32 cellular contexts compared by ENCODE assay signal in the genomic region with DNA sequence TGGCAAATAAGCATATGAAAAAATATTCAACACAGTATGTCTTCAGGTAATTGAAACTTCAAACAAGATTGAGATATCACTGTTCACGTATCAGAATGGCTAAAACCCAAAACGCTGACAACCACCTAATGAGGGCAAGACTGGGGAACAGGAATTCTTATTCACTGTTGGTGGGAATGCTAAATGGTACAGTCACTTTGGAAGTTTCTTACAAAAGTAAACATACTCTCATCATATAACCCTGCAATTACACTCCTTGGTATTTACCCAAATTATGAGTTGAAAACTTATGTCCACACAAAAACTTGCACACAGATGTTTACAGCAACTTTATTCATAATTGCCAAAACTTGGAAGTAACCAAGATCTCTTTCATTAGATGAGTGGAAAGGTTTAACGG. TPM values are rescaled to one million over a fixed set of nuclear protein-coding genes. Genes with fewer than 3 reads are reported as not detected.
"Had no signal": no experiment of that assay in that cellular context is flagged by ENCODE, and none has a peak within 500 bp of the region (broad histone marks: within the 10 kb centered on the region; RNA-seq: fewer than 3 reads in every experiment).

No MANE protein-coding gene starts in this region.

- H3K27ac Mint-ChIP-seq: activated B cell treated with CpG ODN at 0.5 μM for 24 hours; activated CD4-positive, alpha-beta memory T cell treated with anti-CD3 and anti-CD28 coated beads for 36 hours; activated T-helper 17 cell treated with anti-CD3 and anti-CD28 coated beads, Interleukin-2, amount 50 U/mL, for 72 hours had no signal

- H3K4me1 Mint-ChIP-seq: activated B cell treated with CpG ODN at 0.5 μM for 24 hours; activated naive CD4-positive, alpha-beta T cell treated with anti-CD3 and anti-CD28 coated beads, Interleukin-2, amount 50 U/mL, for 24 hours; activated T-helper 17 cell treated with anti-CD3 and anti-CD28 coated beads, Interleukin-2, amount 50 U/mL, for 72 hours had no signal

- ATAC-seq: activated T-helper 17 cell treated with anti-CD3 and anti-CD28 coated beads, Interleukin-2, amount 50 U/mL, for 72 hours; body of pancreas had no signal

- H3K4me3 ChIP-seq: adrenal gland, body of pancreas, breast epithelium, MG63, PC-9 had no signal

- H3K27me3 Mint-ChIP-seq: activated B cell treated with CpG ODN at 0.5 μM for 24 hours; activated CD4-positive, alpha-beta memory T cell treated with anti-CD3 and anti-CD28 coated beads for 36 hours; activated naive CD4-positive, alpha-beta T cell treated with anti-CD3 and anti-CD28 coated beads, Interleukin-2, amount 50 U/mL, for 24 hours; activated T-helper 17 cell treated with anti-CD3 and anti-CD28 coated beads, Interleukin-2, amount 50 U/mL, for 72 hours had no signal

- H3K9me3 ChIP-seq: adrenal gland, body of pancreas, breast epithelium, MG63 had no signal

- H3K36me3 ChIP-seq: adrenal gland, breast epithelium had no signal

- H3K4me1 ChIP-seq: adrenal gland, body of pancreas, breast epithelium had no signal

- H3K9me3 Mint-ChIP-seq: activated B cell treated with CpG ODN at 0.5 μM for 24 hours; activated CD4-positive, alpha-beta memory T cell treated with anti-CD3 and anti-CD28 coated beads for 36 hours; activated naive CD4-positive, alpha-beta T cell treated with anti-CD3 and anti-CD28 coated beads, Interleukin-2, amount 50 U/mL, for 24 hours; activated T-helper 17 cell treated with anti-CD3 and anti-CD28 coated beads, Interleukin-2, amount 50 U/mL, for 72 hours had no signal

- H3K27ac ChIP-seq: adrenal gland, body of pancreas, breast epithelium, PC-9, VCaP had no signal

- H3K4me3 Mint-ChIP-seq: activated B cell treated with CpG ODN at 0.5 μM for 24 hours; activated CD4-positive, alpha-beta memory T cell treated with anti-CD3 and anti-CD28 coated beads for 36 hours; activated naive CD4-positive, alpha-beta T cell treated with anti-CD3 and anti-CD28 coated beads, Interleukin-2, amount 50 U/mL, for 24 hours; activated T-helper 17 cell treated with anti-CD3 and anti-CD28 coated beads, Interleukin-2, amount 50 U/mL, for 72 hours had no signal

- DNase-seq: activated B cell treated with CpG ODN at 0.5 μM for 24 hours; activated CD4-positive, alpha-beta memory T cell treated with anti-CD3 and anti-CD28 coated beads for 36 hours; activated CD4-positive, alpha-beta T cell treated with anti-CD3 and anti-CD28 coated beads for 4 hours; activated CD4-positive, alpha-beta T cell treated with anti-CD3 and anti-CD28 coated beads, Interleukin-2, amount 50 U/mL, for 1 hour; activated CD4-positive, CD25-positive, alpha-beta regulatory T cell treated with anti-CD3 and anti-CD28 coated beads, Interleukin-2, amount 50 U/mL, for 72 hours; activated CD8-positive, alpha-beta memory T cell treated with anti-CD3 and anti-CD28 coated beads, Interleukin-2, amount 50 U/mL, for 48 hours; activated gamma-delta T cell; activated naive CD4-positive, alpha-beta T cell treated with Interleukin-2 at 50 U/mL for 16 hours; activated T-cell treated with anti-CD3 and anti-CD28 coated beads, Interleukin-2, amount 50 U/mL, for 48 hours; adrenal gland; body of pancreas; Kasumi-1; MG63; NCI-H1048; NCI-H1436 treated with DMSO at 0.1 percent for 48 hours; NCI-H1694 treated with DMSO at 0.1 percent for 48 hours; NCI-H2029; NCI-H2171; NCI-H510A; NCI-H526; NCI-H748 treated with DMSO at 0.1 percent for 48 hours; NK-92 treated with Interleukin-12 subunit alpha and Interleukin-12 subunit beta, amount 100 ng/mL, for 24 hours; PC-9; Right ventricle myocardium superior; SW 1271; T-helper 1 cell; T-helper 2 cell; T-helper 9 cell had no signal

- H3K27me3 ChIP-seq: adrenal gland, body of pancreas, breast epithelium, MG63 had no signal

RNA-seq across cellular contexts. Expression of gene BUB1, which starts 30.1 kb away (rescaled TPM):
- total RNA-seq: body of pancreas had no signal
